In the genomic region with DNA sequence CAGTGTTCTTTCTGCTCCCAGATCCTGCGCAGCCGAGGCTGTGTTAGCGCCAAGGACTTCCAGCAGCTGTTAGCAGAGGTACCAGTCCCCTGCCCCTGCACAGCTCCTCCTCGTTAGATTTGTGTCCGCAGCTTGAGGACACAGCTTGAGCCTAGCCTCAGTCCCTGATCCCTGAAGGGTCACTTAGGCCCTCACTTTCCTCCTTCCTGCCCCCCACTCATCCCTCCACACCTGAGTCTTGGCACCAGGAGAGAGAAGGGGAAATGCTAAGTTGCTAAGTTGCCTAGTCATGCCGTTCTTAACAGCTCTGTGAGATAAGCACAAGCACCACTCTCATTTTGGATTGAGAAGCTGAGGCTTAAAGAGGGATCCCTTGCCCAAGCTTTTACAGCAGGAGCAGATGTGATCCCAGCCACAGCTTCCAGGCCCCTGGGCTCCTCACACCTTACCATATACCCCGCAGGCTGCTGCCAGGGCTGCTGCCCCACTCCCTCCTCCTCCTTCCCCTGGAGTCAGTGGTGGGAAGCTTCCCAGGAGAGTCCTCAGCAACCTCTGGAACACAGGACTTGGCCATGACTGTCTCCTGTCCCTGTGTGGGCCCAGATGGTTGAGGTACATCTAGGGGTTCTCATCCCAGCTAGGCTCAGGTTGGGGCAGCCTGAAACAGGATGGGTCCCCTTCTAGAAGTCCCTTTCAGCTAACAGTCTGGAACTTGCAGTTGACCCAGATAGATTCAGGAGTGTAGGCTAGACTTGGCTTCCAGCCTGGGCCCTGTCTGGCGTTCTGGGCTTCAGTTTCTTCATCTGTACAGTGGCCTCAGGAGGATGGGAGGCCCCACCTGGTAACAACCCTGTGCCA, we compare ENCODE assay signal across 1 cellular context.
TF ChIP-seq lines count a peak whose summit lies in the region.

No MANE protein-coding gene starts in this region.

TF ChIP-seq in K562, 482 proteins besides CTCF, POLR2A, EP300 and RAD21 (continued from another document):
- TF ChIP-seq, protein P1, sequence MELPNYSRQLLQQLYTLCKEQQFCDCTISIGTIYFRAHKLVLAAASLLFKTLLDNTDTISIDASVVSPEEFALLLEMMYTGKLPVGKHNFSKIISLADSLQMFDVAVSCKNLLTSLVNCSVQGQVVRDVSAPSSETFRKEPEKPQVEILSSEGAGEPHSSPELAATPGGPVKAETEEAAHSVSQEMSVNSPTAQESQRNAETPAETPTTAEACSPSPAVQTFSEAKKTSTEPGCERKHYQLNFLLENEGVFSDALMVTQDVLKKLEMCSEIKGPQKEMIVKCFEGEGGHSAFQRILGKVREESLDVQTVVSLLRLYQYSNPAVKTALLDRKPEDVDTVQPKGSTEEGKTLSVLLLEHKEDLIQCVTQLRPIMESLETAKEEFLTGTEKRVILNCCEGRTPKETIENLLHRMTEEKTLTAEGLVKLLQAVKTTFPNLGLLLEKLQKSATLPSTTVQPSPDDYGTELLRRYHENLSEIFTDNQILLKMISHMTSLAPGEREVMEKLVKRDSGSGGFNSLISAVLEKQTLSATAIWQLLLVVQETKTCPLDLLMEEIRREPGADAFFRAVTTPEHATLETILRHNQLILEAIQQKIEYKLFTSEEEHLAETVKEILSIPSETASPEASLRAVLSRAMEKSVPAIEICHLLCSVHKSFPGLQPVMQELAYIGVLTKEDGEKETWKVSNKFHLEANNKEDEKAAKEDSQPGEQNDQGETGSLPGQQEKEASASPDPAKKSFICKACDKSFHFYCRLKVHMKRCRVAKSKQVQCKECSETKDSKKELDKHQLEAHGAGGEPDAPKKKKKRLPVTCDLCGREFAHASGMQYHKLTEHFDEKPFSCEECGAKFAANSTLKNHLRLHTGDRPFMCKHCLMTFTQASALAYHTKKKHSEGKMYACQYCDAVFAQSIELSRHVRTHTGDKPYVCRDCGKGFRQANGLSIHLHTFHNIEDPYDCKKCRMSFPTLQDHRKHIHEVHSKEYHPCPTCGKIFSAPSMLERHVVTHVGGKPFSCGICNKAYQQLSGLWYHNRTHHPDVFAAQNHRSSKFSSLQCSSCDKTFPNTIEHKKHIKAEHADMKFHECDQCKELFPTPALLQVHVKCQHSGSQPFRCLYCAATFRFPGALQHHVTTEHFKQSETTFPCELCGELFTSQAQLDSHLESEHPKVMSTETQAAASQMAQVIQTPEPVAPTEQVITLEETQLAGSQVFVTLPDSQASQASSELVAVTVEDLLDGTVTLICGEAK (IDR thresholded peaks at IDR 0.05): peak; percentile 19; the same call in 1 of the 2 replicates
- TF ChIP-seq, protein P1 (CRISPR knock-in tag; IDR thresholded peaks at IDR 0.05): no peak
- no peak for TF ChIP-seq ZNF124 (CRISPR knock-in tag; IDR thresholded peaks at IDR 0.05)
- TF ChIP-seq, protein P2, sequence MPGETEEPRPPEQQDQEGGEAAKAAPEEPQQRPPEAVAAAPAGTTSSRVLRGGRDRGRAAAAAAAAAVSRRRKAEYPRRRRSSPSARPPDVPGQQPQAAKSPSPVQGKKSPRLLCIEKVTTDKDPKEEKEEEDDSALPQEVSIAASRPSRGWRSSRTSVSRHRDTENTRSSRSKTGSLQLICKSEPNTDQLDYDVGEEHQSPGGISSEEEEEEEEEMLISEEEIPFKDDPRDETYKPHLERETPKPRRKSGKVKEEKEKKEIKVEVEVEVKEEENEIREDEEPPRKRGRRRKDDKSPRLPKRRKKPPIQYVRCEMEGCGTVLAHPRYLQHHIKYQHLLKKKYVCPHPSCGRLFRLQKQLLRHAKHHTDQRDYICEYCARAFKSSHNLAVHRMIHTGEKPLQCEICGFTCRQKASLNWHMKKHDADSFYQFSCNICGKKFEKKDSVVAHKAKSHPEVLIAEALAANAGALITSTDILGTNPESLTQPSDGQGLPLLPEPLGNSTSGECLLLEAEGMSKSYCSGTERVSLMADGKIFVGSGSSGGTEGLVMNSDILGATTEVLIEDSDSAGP (CRISPR knock-in tag; IDR thresholded peaks at IDR 0.05): no peak
- peak; percentile 84; the same call in 1 of the 2 replicates for TF ChIP-seq HDGF (IDR thresholded peaks at IDR 0.05)
- peak; percentile 78 for TF ChIP-seq SPI1 (IDR thresholded peaks at IDR 0.05; ENCODE audit: borderline replicate concordance, low read depth, low read length)
- TF ChIP-seq CBFA2T2 (conservative IDR thresholded peaks at IDR 0.05): no peak
- TF ChIP-seq, protein P3, sequence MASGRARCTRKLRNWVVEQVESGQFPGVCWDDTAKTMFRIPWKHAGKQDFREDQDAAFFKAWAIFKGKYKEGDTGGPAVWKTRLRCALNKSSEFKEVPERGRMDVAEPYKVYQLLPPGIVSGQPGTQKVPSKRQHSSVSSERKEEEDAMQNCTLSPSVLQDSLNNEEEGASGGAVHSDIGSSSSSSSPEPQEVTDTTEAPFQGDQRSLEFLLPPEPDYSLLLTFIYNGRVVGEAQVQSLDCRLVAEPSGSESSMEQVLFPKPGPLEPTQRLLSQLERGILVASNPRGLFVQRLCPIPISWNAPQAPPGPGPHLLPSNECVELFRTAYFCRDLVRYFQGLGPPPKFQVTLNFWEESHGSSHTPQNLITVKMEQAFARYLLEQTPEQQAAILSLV (tag; IDR thresholded peaks at IDR 0.05): no peak
- peak; percentile 99 for TF ChIP-seq NFE2 (IDR thresholded peaks at IDR 0.05; ENCODE audit: low read depth)
